ENCODE assay signal across 26 cellular contexts in the genomic region with DNA sequence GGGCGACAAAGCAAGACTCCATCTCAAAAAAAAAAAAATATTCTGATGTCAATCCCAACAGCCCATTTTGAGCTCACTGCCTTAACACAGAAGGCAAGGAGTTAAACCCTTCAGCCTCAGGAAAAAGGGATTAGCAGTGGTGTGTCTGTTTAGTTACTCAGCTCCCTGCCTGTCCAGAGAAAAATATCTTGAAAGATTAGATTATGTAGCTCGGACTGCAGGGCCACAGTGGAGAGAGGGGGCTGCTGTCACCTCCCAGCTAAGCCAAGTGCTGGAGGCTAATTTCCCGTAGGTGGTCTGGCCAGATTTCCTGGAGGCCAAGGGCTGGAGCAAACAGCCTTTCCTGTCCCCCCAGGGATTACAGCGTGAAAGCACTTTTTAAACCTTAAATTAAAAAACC. TPM values are rescaled to one million over a fixed set of nuclear protein-coding genes. Genes with fewer than 3 reads are reported as not detected.
DNase-seq lines count a peak whose midpoint lies in the region; ATAC-seq and TF ChIP-seq lines count a peak whose summit lies in the region.
"Had no signal": no experiment of that assay in that cellular context is flagged by ENCODE, and none has a peak within 500 bp of the region (broad histone marks: within the 10 kb centered on the region; RNA-seq: fewer than 3 reads in every experiment).

No MANE protein-coding gene starts in this region.

- H3K36me3 ChIP-seq in cardiac muscle cell (no peaks in the 10 kb centered on the region), left ventricle myocardium inferior (no peaks in the 10 kb centered on the region), testis (ENCODE audit: low read depth, missing control alignments) (no peaks in the 10 kb centered on the region)
- H3K36me3 ChIP-seq: HAP-1, SJSA1 had no signal

- H3K9me3 ChIP-seq in cardiac muscle cell (ENCODE audit: low read depth) (no peaks in the 10 kb centered on the region), left ventricle myocardium inferior (replicated peaks) (peaks cover 5% of the 10 kb centered on the region), testis (no peaks in the 10 kb centered on the region)
- H3K9me3 ChIP-seq: A549, HAP-1 had no signal

- no peak for TF ChIP-seq CTCF in cardiac muscle cell (IDR thresholded peaks at IDR 0.05; ENCODE audit: low read depth, low read length)
- no peak for TF ChIP-seq CTCF in left ventricle myocardium inferior (IDR thresholded peaks at IDR 0.05; ENCODE audit: borderline replicate concordance)
- TF ChIP-seq CTCF in testis (IDR thresholded peaks at IDR 0.05): no peak

- 41 to 54% methylated on average over 4 of the region's 4 CpGs for WGBS in testis, 2 donors

- H3K4me1 ChIP-seq in cardiac muscle cell (ENCODE audit: low read depth): peaks cover 13% of the 10 kb centered on the region
- H3K4me1 ChIP-seq in left ventricle myocardium inferior: no peaks in the 10 kb centered on the region
- H3K4me1 ChIP-seq in testis: peaks cover 4% of the 10 kb centered on the region
- H3K4me1 ChIP-seq: HAP-1 had no signal

- no peak for TF ChIP-seq POLR2A in testis (IDR thresholded peaks at IDR 0.05)

- H3K4me3 ChIP-seq in cardiac muscle cell (no peak overlapping the region), left ventricle myocardium inferior (no peak overlapping the region), testis (no peak overlapping the region)
- H3K4me3 ChIP-seq: A549, GM12878, HAP-1, SJSA1 had no signal

- intact Hi-C loops in left ventricle myocardium inferior (cut with micrococcal nuclease): no loop called here
- intact Hi-C loops in testis (cut with DNase I; ENCODE audit: low total_unique reads): no loop called here

- ATAC-seq in HG03439 (IDR thresholded peaks at IDR 0.05; ENCODE audit: unreplicated experiment): no peak
- ATAC-seq: A549, GM12878 had no signal

- H3K27me3 ChIP-seq in cardiac muscle cell (no peaks in the 10 kb centered on the region), left ventricle myocardium inferior (ENCODE audit: low read depth) (peaks cover 11% of the 10 kb centered on the region), testis (no peaks in the 10 kb centered on the region)
- H3K27me3 ChIP-seq: SJSA1 had no signal

- peak overlapping the region; percentile 64 for H3K27ac ChIP-seq in cardiac muscle cell
- no peak overlapping the region for H3K27ac ChIP-seq in left ventricle myocardium inferior (replicated peaks)
- no peak overlapping the region for H3K27ac ChIP-seq in testis
- H3K27ac ChIP-seq: A549, SJSA1 had no signal

- peak in 1 of 2 donors; percentile 46 for DNase-seq in cardiac muscle cell (ENCODE audit: low read depth in 1 of 2, low spot score in 1 of 2)
- DNase-seq in left ventricle myocardium inferior: no peak
- peak; percentile 53 for DNase-seq in NCI-H82 treated with DMSO at 0.1 percent for 48 hours (lab: John Stamatoyannopoulos, UW; ENCODE audit: unreplicated experiment)
- DNase-seq in iris pigment epithelial cell (ENCODE audit: low read depth): peak; percentile 34
- DNase-seq in testis: peak; percentile 26
- DNase-seq in GM03348 (ENCODE audit: low spot score): no peak
- DNase-seq: AML-193; C1 segment of cervical spinal cord; CD4-positive, alpha-beta memory T cell; COR-L47; DMS53; GOT3; HFFc6; KBM-7; MV-4-11; NCI-H1105; NCI-H1436 treated with DMSO at 0.1 percent for 48 hours; NCI-H187 treated with DMSO at 0.1 percent for 48 hours; NCI-H2171 treated with DMSO at 0.1 percent for 48 hours; NCI-H345; NCI-H510A treated with DMSO at 0.1 percent for 48 hours had no signal

RNA-seq across cellular contexts. Expression of gene C16orf95, which starts 50.3 kb away (rescaled TPM):
- total RNA-seq in cardiac muscle cell (6.1 and 8.6 TPM in 2 replicates), left ventricle myocardium inferior (3.2 TPM), testis (10 to 100 TPM; 53.1 to 71.9 TPM)
- polyA plus RNA-seq in cardiac muscle cell (8.5 and 15.6 TPM in 2 replicates), testis (ENCODE audit: insufficient read depth, low read depth, low replicate concordance) (203 TPM)

Comparison
In these comparisons a context has a peak if more than half of its experiments do, and no peak if none do; other contexts are left out.
1. DNase-seq: peak in NCI-H82 treated with DMSO at 0.1 percent for 48 hours (single experiment), iris pigment epithelial cell (single experiment) and testis (single experiment); none in left ventricle myocardium inferior (single experiment) and GM03348 (single experiment).